ENCODE assay signal across 11 cellular contexts in the genomic region with DNA sequence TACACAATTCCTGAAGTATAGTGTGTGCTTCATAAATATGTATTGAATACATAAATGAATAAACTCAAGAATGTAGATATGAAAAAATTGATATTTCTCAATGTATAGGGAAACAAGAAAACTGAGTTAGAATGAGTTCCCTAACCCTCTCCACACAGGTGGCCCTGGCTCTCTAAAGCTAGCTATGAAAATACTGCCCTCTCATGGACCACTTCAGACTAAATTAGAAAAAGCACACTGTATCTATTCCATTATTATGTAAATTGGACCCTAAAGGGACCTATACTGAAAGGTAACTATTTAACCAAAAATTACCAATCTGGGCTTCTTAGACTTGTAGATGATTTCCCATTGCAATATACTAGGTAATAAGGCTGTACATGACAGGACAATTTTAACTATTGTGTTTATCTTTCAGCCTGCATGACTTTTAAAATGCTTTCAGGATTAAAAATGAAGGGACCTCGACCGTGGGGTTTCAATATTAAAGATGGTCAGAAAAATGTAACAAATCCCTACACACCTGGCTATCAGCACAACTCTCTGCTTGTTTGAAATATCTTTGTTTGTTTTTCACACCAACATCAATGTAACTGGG.
DNase-seq lines count a peak whose midpoint lies in the region; ATAC-seq and TF ChIP-seq lines count a peak whose summit lies in the region.
"Had no signal": no experiment of that assay in that cellular context is flagged by ENCODE, and none has a peak within 500 bp of the region (broad histone marks: within the 10 kb centered on the region; RNA-seq: fewer than 3 reads in every experiment).

No MANE protein-coding gene starts in this region.

- TF ChIP-seq CTCF in GM23338 (conservative IDR thresholded peaks at IDR 0.05; ENCODE audit: low read depth in 2 of 2) (peak; percentile 63 to 69), brain microvascular endothelial cell (IDR thresholded peaks at IDR 0.05; ENCODE audit: low read depth, low read length, missing control alignments) (peak; percentile 4), neural cell (IDR thresholded peaks at IDR 0.05; ENCODE audit: poor library complexity, severe bottlenecking) (peak; percentile 53)

- H4K20me1 ChIP-seq in GM23338 (replicated peaks; ENCODE audit: insufficient read depth) (no peaks in the 10 kb centered on the region), neural cell (ENCODE audit: insufficient read depth) (no peaks in the 10 kb centered on the region)

- no peaks in the 10 kb centered on the region for H3K36me3 ChIP-seq in GM23338 (ENCODE audit: insufficient read depth)
- no peaks in the 10 kb centered on the region for H3K36me3 ChIP-seq in brain microvascular endothelial cell (replicated peaks)
- no peaks in the 10 kb centered on the region for H3K36me3 ChIP-seq in neural cell (ENCODE audit: insufficient read depth, low read length)
- H3K36me3 ChIP-seq: thoracic aorta had no signal

- no peaks in the 10 kb centered on the region for H3K9me3 ChIP-seq in neural cell (ENCODE audit: low read length)
- H3K9me3 ChIP-seq: thoracic aorta had no signal

- in situ Hi-C loops in brain microvascular endothelial cell (cut with HindIII; ENCODE audit: low pct_ligation_motif_present, low sequenced_read_pairs): no loop called here

- H3K27ac ChIP-seq in GM23338 (ENCODE audit: low read depth) (no peak overlapping the region), brain microvascular endothelial cell (no peak overlapping the region), neural cell (ENCODE audit: low read length) (no peak overlapping the region)
- H3K27ac ChIP-seq: thoracic aorta had no signal

- no peaks in the 10 kb centered on the region for H3K9me2 ChIP-seq in GM23338 (ENCODE audit: insufficient read depth)
- H3K9me2 ChIP-seq in neural cell (ENCODE audit: insufficient read depth, low read length): no peaks in the 10 kb centered on the region

- no peaks in the 10 kb centered on the region for H3K27me3 ChIP-seq in GM23338 (ENCODE audit: insufficient read depth)
- H3K27me3 ChIP-seq in brain microvascular endothelial cell (replicated peaks): no peaks in the 10 kb centered on the region
- H3K27me3 ChIP-seq in neural cell (ENCODE audit: insufficient read depth, low read depth, low read length): no peaks in the 10 kb centered on the region

- H3K27ac Mint-ChIP-seq in GM23338: no peak overlapping the region
- no peak overlapping the region for H3K27ac Mint-ChIP-seq in activated naive CD8-positive, alpha-beta T cell treated with anti-CD3 and anti-CD28 coated beads, Interleukin-2, amount 50 U/mL, for 24 hours
- H3K27ac Mint-ChIP-seq: activated CD4-positive, alpha-beta memory T cell treated with anti-CD3 and anti-CD28 coated beads for 36 hours had no signal

- H3K4me1 ChIP-seq in GM23338 (ENCODE audit: insufficient read depth): peaks cover 8% of the 10 kb centered on the region

- peaks cover 14% of the 10 kb centered on the region for H3K4me1 Mint-ChIP-seq in GM23338
- no peaks in the 10 kb centered on the region for H3K4me1 Mint-ChIP-seq in activated naive CD8-positive, alpha-beta T cell treated with anti-CD3 and anti-CD28 coated beads, Interleukin-2, amount 50 U/mL, for 24 hours

- H3K79me2 ChIP-seq in GM23338 (replicated peaks; ENCODE audit: insufficient read depth) (no peaks in the 10 kb centered on the region), neural cell (replicated peaks; ENCODE audit: insufficient read depth, low read length) (no peaks in the 10 kb centered on the region)

- no peaks in the 10 kb centered on the region for H3K9me3 Mint-ChIP-seq in GM23338
- peaks cover 3% of the 10 kb centered on the region for H3K9me3 Mint-ChIP-seq in activated naive CD8-positive, alpha-beta T cell treated with anti-CD3 and anti-CD28 coated beads, Interleukin-2, amount 50 U/mL, for 24 hours

- TF ChIP-seq RAD21 in neural cell (conservative IDR thresholded peaks at IDR 0.05): peak; percentile 58

- H3F3A ChIP-seq in GM23338 (replicated peaks; ENCODE audit: low read depth) (no peaks in the 10 kb centered on the region), neural cell (ENCODE audit: insufficient read depth, low read length, poor library complexity, severe bottlenecking) (no peaks in the 10 kb centered on the region)

- H3K4me3 ChIP-seq in GM23338 (no peak overlapping the region), brain microvascular endothelial cell (ENCODE audit: low read depth, low read length) (no peak overlapping the region), neural cell (ENCODE audit: low read length) (no peak overlapping the region)
- H3K4me3 ChIP-seq: thoracic aorta had no signal

- no peak for TF ChIP-seq EP300 in neural cell (conservative IDR thresholded peaks at IDR 0.05; ENCODE audit: poor library complexity, severe bottlenecking)

- H3K9ac ChIP-seq in neural cell (ENCODE audit: low read length): no peak overlapping the region

- DNase-seq in GM23338 (ENCODE audit: low spot score) (peak; percentile 67), NCI-H2081 (lab: John Stamatoyannopoulos, UW) (peak; percentile 21 to 49), brain microvascular endothelial cell (no peak), occipital lobe (lab: John Stamatoyannopoulos, UW) (no peak), HuH-7.5 (ENCODE audit: low spot score) (no peak)
- DNase-seq in activated naive CD8-positive, alpha-beta T cell treated with anti-CD3 and anti-CD28 coated beads, Interleukin-2, amount 50 U/mL, for 24 hours: no peak
- DNase-seq: activated CD4-positive, alpha-beta memory T cell treated with anti-CD3 and anti-CD28 coated beads for 36 hours; foreskin melanocyte; GDM1 had no signal

- peak; percentile 80 for ATAC-seq in GM23338
- no peak for ATAC-seq in activated naive CD8-positive, alpha-beta T cell treated with anti-CD3 and anti-CD28 coated beads, Interleukin-2, amount 50 U/mL, for 24 hours

- H3K27me3 Mint-ChIP-seq in GM23338 (ENCODE audit: insufficient read depth, low read depth, poor library complexity): no peaks in the 10 kb centered on the region
- H3K27me3 Mint-ChIP-seq in activated naive CD8-positive, alpha-beta T cell treated with anti-CD3 and anti-CD28 coated beads, Interleukin-2, amount 50 U/mL, for 24 hours: peaks cover under 1% of the 10 kb centered on the region
- H3K27me3 Mint-ChIP-seq: activated CD4-positive, alpha-beta memory T cell treated with anti-CD3 and anti-CD28 coated beads for 36 hours had no signal

- no peak overlapping the region for H3K4me3 Mint-ChIP-seq in GM23338
- H3K4me3 Mint-ChIP-seq in activated naive CD8-positive, alpha-beta T cell treated with anti-CD3 and anti-CD28 coated beads, Interleukin-2, amount 50 U/mL, for 24 hours: no peak overlapping the region
- H3K4me3 Mint-ChIP-seq: activated CD4-positive, alpha-beta memory T cell treated with anti-CD3 and anti-CD28 coated beads for 36 hours had no signal

- no peak overlapping the region for H2AFZ ChIP-seq in GM23338
- H2AFZ ChIP-seq in neural cell (ENCODE audit: low read depth, low read length): no peak overlapping the region

- 0 out of 3 replicates have a peak, but pooled peaks cover 4% of the 10 kb centered on the region for H3K36me3 Mint-ChIP-seq in GM23338 (ENCODE audit: low read depth)
- H3K36me3 Mint-ChIP-seq in activated naive CD8-positive, alpha-beta T cell treated with anti-CD3 and anti-CD28 coated beads, Interleukin-2, amount 50 U/mL, for 24 hours (ENCODE audit: low read depth): no peaks in the 10 kb centered on the region
- H3K36me3 Mint-ChIP-seq: activated CD4-positive, alpha-beta memory T cell treated with anti-CD3 and anti-CD28 coated beads for 36 hours had no signal

- H3K4me2 ChIP-seq in GM23338: no peak overlapping the region
- H3K4me2 ChIP-seq in neural cell (ENCODE audit: low read length): no peak overlapping the region

TF ChIP-seq in neural cell, 6 proteins besides CTCF, POLR2A, EP300 and RAD21:
- peak; percentile 54 for TF ChIP-seq SMC3 (conservative IDR thresholded peaks at IDR 0.05; ENCODE audit: poor library complexity)
- TF ChIP-seq TAF1 (IDR thresholded peaks at IDR 0.05; ENCODE audit: low read depth): no peak
- no peak for TF ChIP-seq POLR2AphosphoS5 (IDR thresholded peaks at IDR 0.05)
TF ChIP-seq in neural cell: peak in this region for 1.

Comparison
In these comparisons a context has a peak if more than half of its experiments do, and no peak if none do; other contexts are left out.
1. DNase-seq: peak in GM23338 (single experiment) and NCI-H2081 (2 of 2); none in brain microvascular endothelial cell (single experiment), activated naive CD8-positive, alpha-beta T cell treated with anti-CD3 and anti-CD28 coated beads, Interleukin-2, amount 50 U/mL, for 24 hours (single experiment), occipital lobe (single experiment) and HuH-7.5 (single experiment).
2. CTCF ChIP-seq: peak in every context shown above with its lines; median percentile 66 in GM23338; 53 in neural cell; 4 in brain microvascular endothelial cell.